ENCODE assay signal across 13 cellular contexts in the genomic region with DNA sequence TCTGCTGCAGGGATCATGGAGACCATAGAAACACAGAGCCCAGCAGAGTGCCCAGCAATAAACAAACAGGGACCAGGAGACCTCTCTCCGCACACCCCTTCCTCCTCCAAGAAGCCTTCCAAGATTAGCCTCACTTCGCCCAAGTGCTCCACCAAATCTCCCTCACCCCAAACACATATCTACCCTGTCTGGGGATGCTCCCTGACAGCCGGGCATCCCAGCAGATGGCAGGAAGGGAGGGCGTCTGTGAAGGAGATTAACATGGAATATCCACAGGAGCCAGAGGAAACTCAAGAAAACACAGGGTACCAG. TPM values are rescaled to one million over a fixed set of nuclear protein-coding genes. Genes with fewer than 3 reads are reported as not detected.
DNase-seq lines count a peak whose midpoint lies in the region; ATAC-seq and TF ChIP-seq lines count a peak whose summit lies in the region.
"Had no signal": no experiment of that assay in that cellular context is flagged by ENCODE, and none has a peak within 500 bp of the region (broad histone marks: within the 10 kb centered on the region; RNA-seq: fewer than 3 reads in every experiment).

No MANE protein-coding gene starts in this region.

- no peak overlapping the region for H3K4me3 Mint-ChIP-seq in activated CD4-positive, alpha-beta memory T cell treated with anti-CD3 and anti-CD28 coated beads for 36 hours

- H3K9me3 ChIP-seq in right atrium auricular region (no peaks in the 10 kb centered on the region), mesenchymal stem cell (ENCODE audit: control insufficient read depth, low read length) (no peaks in the 10 kb centered on the region), vagina (no peaks in the 10 kb centered on the region)
- H3K9me3 ChIP-seq: SJCRH30, tibial artery had no signal

- intact Hi-C loops in left cardiac atrium (cut with DNase I) (loop anchor here (1.0 to 10.0 kb wide), 5 partner anchors 67 to 517 kb away; partner anchors contain the start of genes ATG16L2 (in 1 of the 2) and STARD10 (in 1 of the 2)), vagina (cut with DNase I) (no loop called here)
- intact Hi-C loops in activated CD4-positive, alpha-beta memory T cell treated with anti-CD3 and anti-CD28 coated beads for 36 hours (cut with micrococcal nuclease) = loop anchor here (1.0 to 10.0 kb wide), 5 partner anchors 37 to 519 kb away; partner anchors contain the start of gene FCHSD2

- H3K79me1 ChIP-seq in mesenchymal stem cell (replicated peaks; ENCODE audit: low read length, poor library complexity, severe bottlenecking) = peaks cover 18% of the 10 kb centered on the region

- H3K27me3 Mint-ChIP-seq in activated CD4-positive, alpha-beta memory T cell treated with anti-CD3 and anti-CD28 coated beads for 36 hours = no peaks in the 10 kb centered on the region
- H3K27me3 Mint-ChIP-seq: progenitor cell of endocrine pancreas had no signal

- no peak overlapping the region for H2BK5ac ChIP-seq in mesenchymal stem cell (ENCODE audit: low read depth, low read length, poor library complexity, severe bottlenecking)

- H3K4me1 Mint-ChIP-seq in activated CD4-positive, alpha-beta memory T cell treated with anti-CD3 and anti-CD28 coated beads for 36 hours (ENCODE audit: low read depth) = peaks cover 21% of the 10 kb centered on the region

- no peak overlapping the region for H2AFZ ChIP-seq in mesenchymal stem cell (ENCODE audit: low read depth, low read length)

- H3K4ac ChIP-seq in mesenchymal stem cell (ENCODE audit: low read depth in 1 of 2, low read length in 2 of 2) = no peak overlapping the region

- H3K36me3 ChIP-seq in right atrium auricular region (no peaks in the 10 kb centered on the region), mesenchymal stem cell (ENCODE audit: control insufficient read depth in 1 of 2, insufficient read depth in 2 of 2, low read depth in 1 of 2, low read length in 2 of 2) (peaks cover 13 to 16% of the 10 kb centered on the region in 2 experiments), vagina (no peaks in the 10 kb centered on the region)
- H3K36me3 ChIP-seq: SJCRH30 had no signal

- H3K23ac ChIP-seq in mesenchymal stem cell (ENCODE audit: low read length in 2 of 2) = no peak overlapping the region

- no peak overlapping the region for H3K18ac ChIP-seq in mesenchymal stem cell (ENCODE audit: low read depth in 1 of 2, low read length in 2 of 2)

- 100% methylated on average over 3 of the region's 4 CpGs for WGBS in mesenchymal stem cell

- no peak overlapping the region for H3K14ac ChIP-seq in mesenchymal stem cell (ENCODE audit: low read length in 2 of 2)

- H4K8ac ChIP-seq in mesenchymal stem cell (ENCODE audit: low read length) = no peak overlapping the region

- peaks cover 3 to 40% of the 10 kb centered on the region in 2 donors for H3K4me1 ChIP-seq in right atrium auricular region
- peaks cover 27% of the 10 kb centered on the region for H3K4me1 ChIP-seq in mesenchymal stem cell (ENCODE audit: control insufficient read depth, insufficient read depth, low read depth, low read length)
- H3K4me1 ChIP-seq in vagina = peaks cover 33% of the 10 kb centered on the region

- no peak for TF ChIP-seq CTCF in right atrium auricular region (IDR thresholded peaks at IDR 0.05)
- TF ChIP-seq CTCF in vagina (IDR thresholded peaks at IDR 0.05) = no peak

- H3K9ac ChIP-seq in mesenchymal stem cell (ENCODE audit: low read length) = peak overlapping the region; percentile 20

- POLR2A ChIA-PET in activated CD4-positive, alpha-beta memory T cell treated with anti-CD3 and anti-CD28 coated beads for 36 hours (lab: Charles Lee) = interaction anchor here (0.9 to 1.4 kb wide), 4 partner anchors 11 to 90 kb away, joined by 3 to 8 read pairs (median 4); no protein-coding TSS in a partner anchor

- no peak overlapping the region for H3K4me2 ChIP-seq in mesenchymal stem cell (ENCODE audit: low read length, poor library complexity, severe bottlenecking)

- no peak overlapping the region for H3K4me3 ChIP-seq in right atrium auricular region
- no peak overlapping the region for H3K4me3 ChIP-seq in mesenchymal stem cell (ENCODE audit: insufficient read depth in 1 of 2, low read depth in 1 of 2, low read length in 2 of 2)
- H3K4me3 ChIP-seq in vagina = no peak overlapping the region
- H3K4me3 ChIP-seq: tibial artery had no signal

- TF ChIP-seq POLR2A in vagina (IDR thresholded peaks at IDR 0.05) = no peak

- peak overlapping the region; percentile 59 for H3K27ac Mint-ChIP-seq in activated CD4-positive, alpha-beta memory T cell treated with anti-CD3 and anti-CD28 coated beads for 36 hours

- CTCF ChIA-PET in activated CD4-positive, alpha-beta memory T cell treated with anti-CD3 and anti-CD28 coated beads for 36 hours (lab: Charles Lee) = interaction anchor here (0.7 to 7.9 kb wide), 43 partner anchors 8 to 532 kb away, joined by 3 to 129 read pairs (median 5); partner anchors contain the start of genes ATG16L2, FCHSD2 and STARD10

- H3K27ac ChIP-seq in right atrium auricular region = peak overlapping the region; percentile 13 to 39
- H3K27ac ChIP-seq in mesenchymal stem cell (ENCODE audit: low read length, poor library complexity, severe bottlenecking) = no peak overlapping the region
- peak overlapping the region; percentile 58 for H3K27ac ChIP-seq in vagina
- H3K27ac ChIP-seq: C4-2B, SJCRH30 had no signal

- no peak overlapping the region for H2BK12ac ChIP-seq in mesenchymal stem cell (ENCODE audit: low read length in 2 of 2)

- H3K27me3 ChIP-seq in right atrium auricular region = no peaks in the 10 kb centered on the region
- no peaks in the 10 kb centered on the region for H3K27me3 ChIP-seq in mesenchymal stem cell (ENCODE audit: control insufficient read depth in 1 of 2, insufficient read depth in 1 of 2, low read length in 2 of 2)
- H3K27me3 ChIP-seq in vagina = no peaks in the 10 kb centered on the region
- H3K27me3 ChIP-seq: SJCRH30, tibial artery had no signal

- DNase-seq in right atrium auricular region (ENCODE audit: low spot score) = no peak
- DNase-seq in left cardiac atrium = no peak
- no peak for DNase-seq in activated CD4-positive, alpha-beta memory T cell treated with anti-CD3 and anti-CD28 coated beads for 36 hours
- no peak for DNase-seq in mesenchymal stem cell
- no peak for DNase-seq in vagina (ENCODE audit: extremely low spot score in 2 of 2)
- no peak for DNase-seq in stimulated activated CD4-positive, alpha-beta T cell treated with anti-CD3 and anti-CD28 coated beads, Interleukin-4, amount 100 ng/mL, for 4 hours
- no peak for DNase-seq in AML-193 (lab: John Stamatoyannopoulos, UW)
- DNase-seq in C1 segment of cervical spinal cord (lab: John Stamatoyannopoulos, UW) = no peak

- H4K91ac ChIP-seq in mesenchymal stem cell (ENCODE audit: low read length) = no peak overlapping the region

- H2BK120ac ChIP-seq in mesenchymal stem cell (ENCODE audit: low read depth, low read length) = no peak overlapping the region

- H2BK15ac ChIP-seq in mesenchymal stem cell (ENCODE audit: low read depth, poor library complexity, severe bottlenecking) = no peak overlapping the region

- no peak for ATAC-seq in left cardiac atrium

- peak overlapping the region; percentile 3 for H2AK5ac ChIP-seq in mesenchymal stem cell (ENCODE audit: low read length, severe bottlenecking)

- H3K9me3 Mint-ChIP-seq in activated CD4-positive, alpha-beta memory T cell treated with anti-CD3 and anti-CD28 coated beads for 36 hours = no peaks in the 10 kb centered on the region

- peaks cover 1% of the 10 kb centered on the region for H3K36me3 Mint-ChIP-seq in activated CD4-positive, alpha-beta memory T cell treated with anti-CD3 and anti-CD28 coated beads for 36 hours

RNA-seq across cellular contexts. Expression of gene ARAP1, which starts 26.5 kb away (rescaled TPM):
- total RNA-seq in right atrium auricular region (10 to 100 TPM; 74.0 to 83.8 TPM), left cardiac atrium (10 to 100 TPM; 60.3 to 66.9 TPM), vagina (59.2 TPM)
- 10 to 100 TPM; 77.4 to 79.6 TPM for total RNA-seq in activated CD4-positive, alpha-beta memory T cell treated with anti-CD3 and anti-CD28 coated beads for 36 hours
- polyA plus RNA-seq in mesenchymal stem cell (2013, experiment 1 of 2) = 26.6 TPM
- polyA plus RNA-seq in mesenchymal stem cell (2013, experiment 2 of 2) = 23.6 TPM

RNA-seq across cellular contexts. Expression of gene PDE2A, which starts 51.5 kb away (rescaled TPM):
- total RNA-seq in right atrium auricular region (10 to 100 TPM; 23.1 to 34.2 TPM), left cardiac atrium (10 to 100 TPM; 40.9 to 41.6 TPM), vagina (57.0 TPM)
- under 1 TPM; 0.29 to 0.97 TPM for total RNA-seq in activated CD4-positive, alpha-beta memory T cell treated with anti-CD3 and anti-CD28 coated beads for 36 hours
- polyA plus RNA-seq in mesenchymal stem cell (2013, experiment 1 of 2) = 0.61 TPM
- 0.56 TPM for polyA plus RNA-seq in mesenchymal stem cell (2013, experiment 2 of 2)
- total RNA-seq: G401 had no signal

Comparison
In these comparisons a context has a peak if more than half of its experiments do, and no peak if none do; other contexts are left out.
1. RNA of gene PDE2A, which starts 51.5 kb away (total RNA-seq): 57.0 TPM in vagina (single experiment), 40.9 to 41.6 TPM in left cardiac atrium and 23.1 to 34.2 TPM in right atrium auricular region; 0.29 to 0.97 TPM in activated CD4-positive, alpha-beta memory T cell treated with anti-CD3 and anti-CD28 coated beads for 36 hours; every median in the first group is over 10 times any median in the second.